In the genomic region with DNA sequence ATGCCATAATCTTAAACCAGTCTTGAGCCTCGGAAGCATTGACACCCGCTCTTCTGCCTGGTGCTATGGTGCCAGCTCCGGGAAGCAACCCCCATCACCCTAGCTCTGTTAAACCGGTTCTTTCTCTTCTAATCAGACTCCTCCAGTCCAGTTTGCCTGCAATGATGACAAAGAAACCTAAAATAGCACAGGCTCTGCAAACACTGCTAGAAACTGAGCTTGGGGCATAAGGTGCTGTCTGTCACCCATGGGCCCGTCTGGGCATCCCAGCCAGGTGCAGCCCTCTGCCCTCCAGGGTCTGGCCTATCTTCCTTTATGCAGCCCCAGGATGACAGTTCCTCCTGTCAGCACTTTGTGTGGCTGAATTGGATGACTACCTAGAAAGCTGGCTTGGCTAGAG, we compare ENCODE assay signal across 10 cellular contexts. TPM values are rescaled to one million over a fixed set of nuclear protein-coding genes. Genes with fewer than 3 reads are reported as not detected.
DNase-seq lines count a peak whose midpoint lies in the region; ATAC-seq and TF ChIP-seq lines count a peak whose summit lies in the region.
"Had no signal": no experiment of that assay in that cellular context is flagged by ENCODE, and none has a peak within 500 bp of the region (broad histone marks: within the 10 kb centered on the region; RNA-seq: fewer than 3 reads in every experiment).

No MANE protein-coding gene starts in this region.

- no peak overlapping the region for H3K9ac ChIP-seq in muscle layer of colon (ENCODE audit: low read length)
- no peak overlapping the region for H3K9ac ChIP-seq in Karpas-422 (ENCODE audit: low read length)

- H3K27ac ChIP-seq in heart left ventricle (peak overlapping the region; percentile 49 to 91 (median 86)), muscle layer of colon (ENCODE audit: low read depth, low read length) (peak overlapping the region; percentile 47), aorta (ENCODE audit: low read depth in 1 of 2, low read length in 2 of 2) (peak overlapping the region; percentile 44 to 78), Karpas-422 (ENCODE audit: low read length) (no peak overlapping the region)

- H3K36me3 ChIP-seq in heart left ventricle (no peaks in the 10 kb centered on the region), muscle layer of colon (ENCODE audit: insufficient read depth, low read length) (no peaks in the 10 kb centered on the region), aorta (ENCODE audit: control insufficient read depth in 1 of 2, insufficient read depth in 2 of 2, low read length in 1 of 2) (no peaks in the 10 kb centered on the region), Karpas-422 (ENCODE audit: insufficient read depth, low read length) (no peaks in the 10 kb centered on the region)

- no peaks in the 10 kb centered on the region for H3K9me2 ChIP-seq in Karpas-422 (replicated peaks; ENCODE audit: insufficient read depth, low read length)

- TF ChIP-seq POLR2A in heart left ventricle (IDR thresholded peaks at IDR 0.05) = no peak

- WGBS in heart left ventricle, 4 donors = 42 to 58% (median 54%) methylated on average over 5 of the region's 5 CpGs
- WGBS in aorta, 2 donors = 6 to 12% methylated on average over 5 of the region's 5 CpGs

- H3K27me3 ChIP-seq in heart left ventricle = no peaks in the 10 kb centered on the region
- no peaks in the 10 kb centered on the region for H3K27me3 ChIP-seq in muscle layer of colon (ENCODE audit: control insufficient read depth in 1 of 2, insufficient read depth in 2 of 2, low read length in 2 of 2)
- H3K27me3 ChIP-seq in aorta (ENCODE audit: control insufficient read depth in 1 of 2, insufficient read depth in 2 of 2, low read length in 1 of 2) = no peaks in the 10 kb centered on the region
- no peaks in the 10 kb centered on the region for H3K27me3 ChIP-seq in Karpas-422 (ENCODE audit: low read length)

- TF ChIP-seq CTCF in heart left ventricle (IDR thresholded peaks at IDR 0.05) = no peak

- DNase-seq in heart left ventricle (no peak), cardiac septum (ENCODE audit: low spot score) (no peak), cerebellar cortex (ENCODE audit: low spot score) (peak; percentile 14), aorta (no peak), SHP77 treated with DMSO at 0.1 percent for 48 hours (lab: John Stamatoyannopoulos, UW) (no peak), DMS79 (lab: John Stamatoyannopoulos, UW) (no peak), Karpas-422 (no peak)
- DNase-seq: activated CD4-positive, alpha-beta memory T cell treated with anti-CD3 and anti-CD28 coated beads, Interleukin-2, amount 10 ng/mL, durations not matched to agents 7 days and 5 days; GOT3 had no signal

- H3K4me1 ChIP-seq in heart left ventricle (peaks cover 20 to 35% (median 31%) of the 10 kb centered on the region in 12 donors), muscle layer of colon (ENCODE audit: insufficient read depth, low read length) (peaks cover 35% of the 10 kb centered on the region), aorta (ENCODE audit: control insufficient read depth in 1 of 2, insufficient read depth in 2 of 2, low read length in 2 of 2) (peaks cover 2 to 4% of the 10 kb centered on the region in 2 donors), Karpas-422 (ENCODE audit: low read length) (peaks cover 8% of the 10 kb centered on the region)

- H3K9me3 ChIP-seq in heart left ventricle (no peaks in the 10 kb centered on the region), muscle layer of colon (ENCODE audit: low read length) (no peaks in the 10 kb centered on the region), aorta (ENCODE audit: control insufficient read depth, low read length) (no peaks in the 10 kb centered on the region), Karpas-422 (ENCODE audit: low read length) (no peaks in the 10 kb centered on the region)

- intact Hi-C loops in heart left ventricle (cut with DNase I) (loop anchor here in 9 of 10 donors (2.0 to 10.0 kb wide), 7 partner anchors 52 to 346 kb away; a partner anchor contains a TSS), cardiac septum (cut with DNase I) (loop anchor here (5.0 kb wide), 2 partner anchors 69 to 109 kb away; a partner anchor contains a TSS), aorta (cut with DNase I) (loop anchor here (5.0 to 10.0 kb wide), 3 partner anchors 194 to 226 kb away; no protein-coding TSS in a partner anchor)

- no peaks in the 10 kb centered on the region for H4K20me1 ChIP-seq in Karpas-422 (ENCODE audit: insufficient read depth, low read depth, low read length)

- H3K79me2 ChIP-seq in Karpas-422 (ENCODE audit: low read length) = no peaks in the 10 kb centered on the region

- no peak overlapping the region for H3K4me2 ChIP-seq in Karpas-422 (ENCODE audit: low read depth, low read length, poor library complexity, severe bottlenecking)

- ATAC-seq in heart left ventricle (peak; percentile 40 to 61 (median 46)), aorta (ENCODE audit: low FRiP score) (no peak)

- H3K4me3 ChIP-seq in heart left ventricle (no peak overlapping the region), muscle layer of colon (ENCODE audit: low read depth in 1 of 2, low read length in 2 of 2) (no peak overlapping the region), aorta (ENCODE audit: low read length in 2 of 2) (no peak overlapping the region), Karpas-422 (ENCODE audit: low read length) (no peak overlapping the region)

- H2AFZ ChIP-seq in Karpas-422 (ENCODE audit: low read length) = no peak overlapping the region

RNA-seq across cellular contexts. Expression of a gene that starts 14.2 kb away (rescaled TPM):
- total RNA-seq in heart left ventricle (10 to 100 TPM; 10.4 to 18.6 (median 14.7) TPM), cardiac septum (12.7 TPM), aorta (10 to 100 TPM; 70.6 to 76.7 TPM)
- polyA plus RNA-seq in heart left ventricle (10 to 100 TPM in 1 of 2 donors, 1 to 10 TPM in 1; 8.0 to 11.3 TPM), aorta (10 to 100 TPM; 37.1 to 70.9 TPM)
- total RNA-seq in Karpas-422 (2014; rRNA removed; shearing (Covaris generic); ENCODE audit: low replicate concordance) = 28.2 and 33.5 TPM in 2 replicates

RNA-seq across cellular contexts. Expression of a gene that starts 22.4 kb away (rescaled TPM):
- total RNA-seq in heart left ventricle (10 to 100 TPM in 5 of 9 donors, 1 to 10 TPM in 4; 7.8 to 68.1 (median 10.3) TPM), cardiac septum (15.3 TPM), aorta (10 to 100 TPM; 33.6 to 35.4 TPM)
- polyA plus RNA-seq in heart left ventricle (10 to 100 TPM in 1 of 2 donors, 1 to 10 TPM in 1; 3.3 to 11.8 TPM), aorta (10 to 100 TPM in 1 of 2 donors, 1 to 10 TPM in 1; 9.6 to 13.6 TPM)
- total RNA-seq in Karpas-422 (2014; rRNA removed; shearing (Covaris generic); ENCODE audit: low replicate concordance) = 3.2 and 6.3 TPM in 2 replicates
